8 cellular contexts compared by ENCODE assay signal in the genomic region with DNA sequence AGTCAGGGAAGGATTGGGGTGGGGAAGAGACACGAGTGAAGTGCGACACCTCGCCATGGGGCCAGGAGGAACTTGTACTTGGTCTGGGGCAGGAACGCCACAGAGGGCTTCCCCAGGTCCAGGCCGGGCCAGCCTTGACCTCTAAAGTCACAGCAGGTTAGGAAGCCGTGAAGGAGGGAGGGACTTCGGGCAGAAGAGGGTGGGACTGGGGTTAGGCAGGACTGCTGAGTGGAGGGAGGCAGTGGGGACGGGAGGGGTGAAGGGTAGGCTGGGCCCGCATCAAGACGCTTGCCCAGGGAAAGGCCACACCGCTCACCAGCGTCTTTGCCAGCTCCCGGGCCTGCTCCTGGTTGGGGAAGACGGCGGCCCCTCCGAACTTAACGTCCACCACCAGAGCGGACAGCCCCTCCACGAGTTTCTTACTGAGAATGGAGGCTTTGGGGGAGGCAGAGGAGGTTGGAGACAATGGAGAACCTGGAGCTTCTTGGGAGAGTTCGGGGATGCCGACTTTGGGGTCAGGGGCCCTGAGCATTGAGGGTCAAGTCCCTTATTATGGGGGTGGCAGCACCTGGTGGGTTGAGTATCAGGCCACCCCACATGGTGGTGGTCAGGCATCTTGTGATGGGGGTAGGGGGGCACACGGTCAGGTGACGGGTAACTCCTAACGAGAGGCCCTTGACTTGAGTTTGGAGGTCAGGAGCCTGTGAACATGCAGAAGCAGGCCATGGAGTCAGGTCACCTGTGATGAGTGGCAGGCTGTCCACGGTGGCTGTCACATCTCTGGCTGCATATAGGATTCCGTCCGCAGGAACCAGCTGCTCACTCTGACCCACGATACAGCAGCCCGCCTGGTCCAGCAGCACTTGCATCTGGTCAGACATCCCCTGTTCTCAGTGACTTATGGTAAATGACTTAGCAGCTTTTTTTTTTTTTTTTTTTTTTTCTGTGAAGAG. TPM values are rescaled to one million over a fixed set of nuclear protein-coding genes. Genes with fewer than 3 reads are reported as not detected.
A peak's percentile ranks its signal among the peaks of the same experiment; 100 is the strongest.
DNase-seq lines count a peak whose midpoint lies in the region; ATAC-seq and TF ChIP-seq lines count a peak whose summit lies in the region.

No MANE protein-coding gene starts in this region.

- peaks cover 16% of the 10 kb centered on the region for H3K4me1 Mint-ChIP-seq in mesothelial cell of epicardium

- no peak for TF ChIP-seq CTCF in C4-2B (conservative IDR thresholded peaks at IDR 0.05)
- TF ChIP-seq CTCF in mesothelial cell of epicardium (IDR thresholded peaks at IDR 0.05; ENCODE audit: unreplicated experiment), result no peak

- H3K36me3 ChIP-seq in ectodermal cell (ENCODE audit: control insufficient read depth, insufficient read depth, low read length) (peaks cover 14% of the 10 kb centered on the region), urinary bladder (ENCODE audit: insufficient read depth) (peaks cover 1% of the 10 kb centered on the region)

- peak overlapping the region; percentile 62 for H3K4me3 Mint-ChIP-seq in mesothelial cell of epicardium

- H3K27me3 Mint-ChIP-seq in mesothelial cell of epicardium (ENCODE audit: low read depth), result peaks cover 30% of the 10 kb centered on the region

- ATAC-seq in GM21717 (IDR thresholded peaks at IDR 0.05; ENCODE audit: unreplicated experiment), result peak; percentile 1
- no peak for ATAC-seq in GM21825 (IDR thresholded peaks at IDR 0.05; ENCODE audit: unreplicated experiment)
- ATAC-seq in GM19324 (IDR thresholded peaks at IDR 0.05; ENCODE audit: low FRiP score, unreplicated experiment), result no peak

- H3K9me3 ChIP-seq in ectodermal cell (ENCODE audit: control insufficient read depth, low read length), result no peaks in the 10 kb centered on the region

- no peaks in the 10 kb centered on the region for H3K9me3 Mint-ChIP-seq in mesothelial cell of epicardium

- no peaks in the 10 kb centered on the region for H3K36me3 Mint-ChIP-seq in mesothelial cell of epicardium

- H3K4me3 ChIP-seq in ectodermal cell (ENCODE audit: insufficient read depth, low read depth, low read length), result peak overlapping the region; percentile 84
- peak overlapping the region; percentile 72 for H3K4me3 ChIP-seq in urinary bladder (ENCODE audit: low read depth, low read length)

- H3K4me1 ChIP-seq in ectodermal cell (ENCODE audit: control insufficient read depth, insufficient read depth, low read length), result peaks cover 23% of the 10 kb centered on the region
- H3K4me1 ChIP-seq in urinary bladder (ENCODE audit: insufficient read depth), result peaks cover 1% of the 10 kb centered on the region

- DNase-seq in SKM-1 (lab: John Stamatoyannopoulos, UW; ENCODE audit: unreplicated experiment) (peak; percentile 58), mesothelial cell of epicardium (ENCODE audit: low spot score in 2 of 2, unreplicated experiment in 2 of 2) (no peak)

- peak overlapping the region; percentile 98 for H3K27ac ChIP-seq in C4-2B
- H3K27ac ChIP-seq in ectodermal cell (ENCODE audit: insufficient read depth, low read depth, low read length, poor library complexity, severe bottlenecking), result no peak overlapping the region
- H3K27ac ChIP-seq in urinary bladder (ENCODE audit: low read depth), result peak overlapping the region; percentile 80

- peak overlapping the region; percentile 67 for H3K27ac Mint-ChIP-seq in mesothelial cell of epicardium

- H3K27me3 ChIP-seq in ectodermal cell (ENCODE audit: control insufficient read depth, insufficient read depth, low read length, poor library complexity, severe bottlenecking), result peaks cover 56% of the 10 kb centered on the region

- WGBS in ectodermal cell, 2 experiments, result 58% methylated on average over 29 of the region's 29 CpGs
- WGBS in urinary bladder, result 52% methylated on average over 29 of the region's 29 CpGs

RNA-seq across cellular contexts. Expression of a gene that starts 1.7 kb away (rescaled TPM):
- not detected for polyA plus RNA-seq in ectodermal cell (2013, experiment 1 of 4)
- 0.36 TPM for polyA plus RNA-seq in ectodermal cell (2013, experiment 2 of 4)
- polyA plus RNA-seq in ectodermal cell (2013, experiment 3 of 4), result 0.69 TPM
- polyA plus RNA-seq in ectodermal cell (2013, experiment 4 of 4), result 2.1 TPM
- total RNA-seq in mesothelial cell of epicardium (0.65 to 5.0 TPM (median 2.4 TPM) in 3 replicates), urinary bladder (0.79 TPM)
- 3.3 TPM for polyA plus RNA-seq in urinary bladder

RNA-seq across cellular contexts. Expression of a gene that starts 2.7 kb away (rescaled TPM):
- polyA plus RNA-seq in ectodermal cell (2013, experiment 1 of 4), result 0.39 TPM
- 0.36 TPM for polyA plus RNA-seq in ectodermal cell (2013, experiment 2 of 4)
- 1.1 TPM for polyA plus RNA-seq in ectodermal cell (2013, experiment 3 of 4)
- polyA plus RNA-seq in ectodermal cell (2013, experiment 4 of 4), result 1.5 TPM
- 9.3 to 10.3 TPM (median 9.9 TPM) in 3 replicates for total RNA-seq in mesothelial cell of epicardium
- 9.5 TPM for total RNA-seq in urinary bladder
- 84.1 TPM for polyA plus RNA-seq in urinary bladder

RNA-seq across cellular contexts. Expression of a gene that starts 18.6 kb away (rescaled TPM):
- not detected for polyA plus RNA-seq in ectodermal cell (2013, experiment 1 of 4)
- not detected for polyA plus RNA-seq in ectodermal cell (2013, experiment 2 of 4)
- not detected for polyA plus RNA-seq in ectodermal cell (2013, experiment 3 of 4)
- not detected for polyA plus RNA-seq in ectodermal cell (2013, experiment 4 of 4)
- total RNA-seq in mesothelial cell of epicardium, result 0.07 to 0.11 TPM (median 0.09 TPM) in 3 replicates
- 0.11 TPM for total RNA-seq in urinary bladder
- polyA plus RNA-seq in urinary bladder, result 0.33 TPM

RNA-seq across cellular contexts. Expression of a gene that starts 19.1 kb away (rescaled TPM):
- polyA plus RNA-seq in ectodermal cell (2013, experiment 1 of 4), result 70.4 TPM
- 65.5 TPM for polyA plus RNA-seq in ectodermal cell (2013, experiment 2 of 4)
- 46.2 TPM for polyA plus RNA-seq in ectodermal cell (2013, experiment 3 of 4)
- polyA plus RNA-seq in ectodermal cell (2013, experiment 4 of 4), result 43.7 TPM
- total RNA-seq in mesothelial cell of epicardium, result 57.9 to 63.1 TPM (median 60.3 TPM) in 3 replicates
- 27.5 TPM for total RNA-seq in urinary bladder
- polyA plus RNA-seq in urinary bladder, result 38.4 TPM

RNA-seq across cellular contexts. Expression of a gene that starts 19.6 kb away (rescaled TPM):
- 48.2 TPM for polyA plus RNA-seq in ectodermal cell (2013, experiment 1 of 4)
- polyA plus RNA-seq in ectodermal cell (2013, experiment 2 of 4), result 45.3 TPM
- 39.0 TPM for polyA plus RNA-seq in ectodermal cell (2013, experiment 3 of 4)
- polyA plus RNA-seq in ectodermal cell (2013, experiment 4 of 4), result 40.1 TPM
- 65.2 to 66.2 TPM (median 65.2 TPM) in 3 replicates for total RNA-seq in mesothelial cell of epicardium
- total RNA-seq in urinary bladder, result 21.4 TPM
- polyA plus RNA-seq in urinary bladder, result 61.3 TPM
